ENCODE assay signal across 1 cellular context in genomic region chr7:150322833-150323681, GRCh38.
A peak's percentile ranks its signal among the peaks of the same experiment; 100 is the strongest.
TF ChIP-seq lines count a peak whose summit lies in the region.

Gene ACTR3C (minus strand): TSS chr7:150323545. CDS start chr7:150295296, 28,249 bp downstream.
Gene LRRC61 (plus strand): TSS chr7:150323355. CDS start chr7:150336862, 13,507 bp downstream.

TF ChIP-seq in HepG2, 621 proteins besides CTCF, POLR2A, EP300 and RAD21 (continued from another document and continues in another):
- TF ChIP-seq EEA1 (CRISPR knock-in tag; IDR thresholded peaks at IDR 0.05; ENCODE audit: borderline replicate concordance) (peak; percentile 67; the same call in 1 of the 2 replicates), ZNF672 (CRISPR knock-in tag; IDR thresholded peaks at IDR 0.05) (no peak; the same call in 1 of the 2 replicates), PREB (CRISPR knock-in tag; IDR thresholded peaks at IDR 0.05) (no peak), DMAP1 (CRISPR knock-in tag; IDR thresholded peaks at IDR 0.05) (peak; percentile 88), ZEB1 (IDR thresholded peaks at IDR 0.05; ENCODE audit: insufficient replicate concordance, low read depth) (peak; percentile 55), ATF4 (CRISPR knock-in tag; IDR thresholded peaks at IDR 0.05) (peak in 1 of 2 experiments; percentile 16; a peak in 1 of 4 replicates), SNAPC4 (CRISPR knock-in tag; IDR thresholded peaks at IDR 0.05) (peak; percentile 93; the same call in 1 of the 2 replicates), MED13 (CRISPR knock-in tag; IDR thresholded peaks at IDR 0.05) (peak; percentile 16; the same call in 1 of the 2 replicates), ZNF564 (CRISPR knock-in tag; IDR thresholded peaks at IDR 0.05) (peak; percentile 33; the same call in 1 of the 2 replicates), KIAA2018 (CRISPR knock-in tag; IDR thresholded peaks at IDR 0.05; ENCODE audit: borderline replicate concordance) (0 out of 2 replicates have a peak, but pooled peaks have one; percentile 74), ZNF260 (CRISPR knock-in tag; IDR thresholded peaks at IDR 0.05; ENCODE audit: borderline replicate concordance, low read depth) (no peak), THAP11 (CRISPR knock-in tag; IDR thresholded peaks at IDR 0.05) (peak; percentile 90), GLI4 (CRISPR knock-in tag; IDR thresholded peaks at IDR 0.05; ENCODE audit: borderline replicate concordance) (0 out of 2 replicates have a peak, but pooled peaks have one; percentile 20), GATAD1 (CRISPR knock-in tag; IDR thresholded peaks at IDR 0.05) (peak; percentile 85), HOXA7 (CRISPR knock-in tag; IDR thresholded peaks at IDR 0.05) (no peak), CHD2 (IDR thresholded peaks at IDR 0.05; ENCODE audit: low read depth, low read length) (0 out of 2 replicates have a peak, but pooled peaks have one; percentile 7), PRDM15 (CRISPR knock-in tag; IDR thresholded peaks at IDR 0.05) (peak; percentile 63; the same call in 1 of the 2 replicates), AGO1 (IDR thresholded peaks at IDR 0.05; ENCODE audit: low read depth, low read length, poor library complexity, severe bottlenecking) (no peak), E2F2 (CRISPR knock-in tag; IDR thresholded peaks at IDR 0.05; ENCODE audit: borderline replicate concordance) (0 out of 2 replicates have a peak, but pooled peaks have one; percentile 36), KAT8 (CRISPR knock-in tag; IDR thresholded peaks at IDR 0.05) (peak; percentile 94), ZNF274 (CRISPR knock-in tag; IDR thresholded peaks at IDR 0.05) (peak; percentile 95), ZNF512B (CRISPR knock-in tag; IDR thresholded peaks at IDR 0.05; ENCODE audit: borderline replicate concordance) (no peak), POLR2G (IDR thresholded peaks at IDR 0.05; ENCODE audit: low read depth, low read length) (peak; percentile 89), MIER3 (CRISPR knock-in tag; IDR thresholded peaks at IDR 0.05; ENCODE audit: borderline replicate concordance) (peak; percentile 78; the same call in 1 of the 2 replicates), CEBPB (IDR thresholded peaks at IDR 0.05; ENCODE audit: borderline replicate concordance, low read depth, low read length) (no peak), IKZF5 (CRISPR knock-in tag; IDR thresholded peaks at IDR 0.05) (peak; percentile 87), DNMT3B (CRISPR knock-in tag; conservative IDR thresholded peaks at IDR 0.05) (peak; percentile 19; the same call in 1 of the 2 replicates), ZNF44 (CRISPR knock-in tag; IDR thresholded peaks at IDR 0.05) (no peak)
